ENCODE assay signal across 1 cellular context in genomic region chr1:209382701-209383100, GRCh38.
TF ChIP-seq lines count a peak whose summit lies in the region.

No MANE protein-coding gene starts in this region.

TF ChIP-seq in GM23338, 12 proteins besides CTCF, POLR2A, EP300 and RAD21:
- no peak for TF ChIP-seq ZNF462 (CRISPR knock-in tag; IDR thresholded peaks at IDR 0.05)
- TF ChIP-seq POLR2AphosphoS5 (IDR thresholded peaks at IDR 0.05; ENCODE audit: low read depth), result no peak
- TF ChIP-seq JUNB (IDR thresholded peaks at IDR 0.05; ENCODE audit: unreplicated experiment), result no peak
- no peak for TF ChIP-seq REST (IDR thresholded peaks at IDR 0.05; ENCODE audit: unreplicated experiment)
- no peak for TF ChIP-seq ETS1 (IDR thresholded peaks at IDR 0.05)
- TF ChIP-seq NANOG (IDR thresholded peaks at IDR 0.05; ENCODE audit: borderline replicate concordance), result no peak
- no peak for TF ChIP-seq EZH2phosphoT487 (IDR thresholded peaks at IDR 0.05; ENCODE audit: unreplicated experiment)
- TF ChIP-seq CREB1 (CRISPR knock-in tag; IDR thresholded peaks at IDR 0.05; ENCODE audit: low read depth), result no peak
- no peak for TF ChIP-seq ZNF114 (CRISPR knock-in tag; IDR thresholded peaks at IDR 0.05)
- no peak for TF ChIP-seq ZNF331 (CRISPR knock-in tag; IDR thresholded peaks at IDR 0.05; ENCODE audit: low read depth)
- no peak for TF ChIP-seq EZH2 (IDR thresholded peaks at IDR 0.05; ENCODE audit: low read depth, unreplicated experiment)
- no peak for TF ChIP-seq STAT1 (IDR thresholded peaks at IDR 0.05; ENCODE audit: unreplicated experiment)
